1 cellular context compared by ENCODE assay signal in genomic region chr13:95123726-95124125, GRCh38.
TF ChIP-seq lines count a peak whose summit lies in the region.

No MANE protein-coding gene starts in this region.

TF ChIP-seq in HepG2, 621 proteins besides CTCF, POLR2A, EP300 and RAD21 (continued from another document):
- TF ChIP-seq ZNF589 (CRISPR knock-in tag; conservative IDR thresholded peaks at IDR 0.05) = no peak
- TF ChIP-seq ZC3H13 (CRISPR knock-in tag; IDR thresholded peaks at IDR 0.05) = no peak
- TF ChIP-seq ZNF224 (CRISPR knock-in tag; IDR thresholded peaks at IDR 0.05) = no peak
- TF ChIP-seq RELA (CRISPR knock-in tag; IDR thresholded peaks at IDR 0.05) = no peak
- TF ChIP-seq, protein P1, sequence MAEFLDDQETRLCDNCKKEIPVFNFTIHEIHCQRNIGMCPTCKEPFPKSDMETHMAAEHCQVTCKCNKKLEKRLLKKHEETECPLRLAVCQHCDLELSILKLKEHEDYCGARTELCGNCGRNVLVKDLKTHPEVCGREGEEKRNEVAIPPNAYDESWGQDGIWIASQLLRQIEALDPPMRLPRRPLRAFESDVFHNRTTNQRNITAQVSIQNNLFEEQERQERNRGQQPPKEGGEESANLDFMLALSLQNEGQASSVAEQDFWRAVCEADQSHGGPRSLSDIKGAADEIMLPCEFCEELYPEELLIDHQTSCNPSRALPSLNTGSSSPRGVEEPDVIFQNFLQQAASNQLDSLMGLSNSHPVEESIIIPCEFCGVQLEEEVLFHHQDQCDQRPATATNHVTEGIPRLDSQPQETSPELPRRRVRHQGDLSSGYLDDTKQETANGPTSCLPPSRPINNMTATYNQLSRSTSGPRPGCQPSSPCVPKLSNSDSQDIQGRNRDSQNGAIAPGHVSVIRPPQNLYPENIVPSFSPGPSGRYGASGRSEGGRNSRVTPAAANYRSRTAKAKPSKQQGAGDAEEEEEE (CRISPR knock-in tag; IDR thresholded peaks at IDR 0.05; ENCODE audit: borderline replicate concordance) = no peak
- TF ChIP-seq HMG20A (CRISPR knock-in tag; IDR thresholded peaks at IDR 0.05; ENCODE audit: borderline replicate concordance) = peak; percentile 86; the same call in 1 of the 2 replicates
- no peak for TF ChIP-seq NFYC (CRISPR knock-in tag; IDR thresholded peaks at IDR 0.05)
- TF ChIP-seq ZNF749 (CRISPR knock-in tag; IDR thresholded peaks at IDR 0.05; ENCODE audit: borderline replicate concordance) = no peak
- TF ChIP-seq ZFY (CRISPR knock-in tag; IDR thresholded peaks at IDR 0.05) = peak; percentile 44; the same call in 1 of the 2 replicates
- TF ChIP-seq, protein P2, sequence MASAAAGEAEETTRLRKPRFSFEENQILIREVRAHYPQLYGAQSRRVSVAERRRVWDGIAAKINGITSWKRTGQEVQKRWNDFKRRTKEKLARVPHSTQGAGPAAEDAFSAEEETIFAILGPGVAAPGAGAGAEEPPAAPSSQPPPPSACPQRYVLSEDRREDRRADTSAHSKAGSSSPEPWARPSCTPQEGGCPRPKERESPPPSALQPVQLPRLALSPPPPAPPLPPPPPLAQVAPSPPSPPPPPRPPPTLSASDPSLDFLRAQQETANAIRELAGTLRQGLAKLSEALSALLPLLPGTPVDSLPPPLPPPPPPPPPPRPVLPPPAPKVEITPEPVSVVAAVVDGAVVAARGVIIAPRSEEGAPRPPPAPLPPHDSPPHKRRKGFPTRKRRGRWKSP (CRISPR knock-in tag; IDR thresholded peaks at IDR 0.05) = no peak
- TF ChIP-seq ZSCAN12 (CRISPR knock-in tag; IDR thresholded peaks at IDR 0.05) = no peak
- no peak for TF ChIP-seq ZNF557 (CRISPR knock-in tag; IDR thresholded peaks at IDR 0.05)
